ENCODE assay signal across 8 cellular contexts in genomic region chr7:7595451-7595850, GRCh38. TPM values are rescaled to one million over a fixed set of nuclear protein-coding genes. Genes with fewer than 3 reads are reported as not detected.
A peak's percentile ranks its signal among the peaks of the same experiment; 100 is the strongest.
DNase-seq lines count a peak whose midpoint lies in the region; ATAC-seq, FAIRE-seq and TF ChIP-seq lines count a peak whose summit lies in the region.

No MANE protein-coding gene starts in this region.

- no peak overlapping the region for H2BK5ac ChIP-seq in neuronal stem cell (ENCODE audit: low read length)

- no peaks in the 10 kb centered on the region for H3K79me2 ChIP-seq in MM.1S (ENCODE audit: low read length)
- H3K79me2 ChIP-seq in GM12878 (ENCODE audit: control insufficient read depth, insufficient read depth, low read length), result no peaks in the 10 kb centered on the region

- TF ChIP-seq CTCF in MM.1S (IDR thresholded peaks at IDR 0.05; ENCODE audit: low read length), result peak; percentile 36
- peak in 1 of 3 experiments; percentile 13; a peak in 1 of 6 replicates for TF ChIP-seq CTCF in GM12878 (IDR thresholded peaks at IDR 0.05 in 2 of 3, conservative IDR thresholded peaks at IDR 0.05 in 1 of 3; ENCODE audit: control insufficient read depth in 2 of 3, extremely low read depth in 1 of 3, insufficient read depth in 1 of 3, low read depth in 3 of 3, low read length in 3 of 3)

- no peak overlapping the region for H2AK5ac ChIP-seq in neuronal stem cell (ENCODE audit: low read depth, low read length)

- POLR2A ChIA-PET in GM12878 (lab: Charles Lee), result interaction anchor here (0.9 to 1.2 kb wide), 2 partner anchors 45 to 155 kb away, joined by 4 to 6 read pairs; partner anchors contain the start of gene UMAD1

- no peak overlapping the region for H2BK120ac ChIP-seq in neuronal stem cell (ENCODE audit: low read depth, low read length)

- H3K4me1 ChIP-seq in MM.1S (ENCODE audit: low read length), result no peaks in the 10 kb centered on the region
- H3K4me1 ChIP-seq in GM12878 (ENCODE audit: control insufficient read depth, insufficient read depth, low read length), result no peaks in the 10 kb centered on the region
- no peaks in the 10 kb centered on the region for H3K4me1 ChIP-seq in neuronal stem cell (ENCODE audit: control insufficient read depth in 2 of 2, insufficient read depth in 1 of 2, low read depth in 1 of 2, low read length in 2 of 2)

- H4K8ac ChIP-seq in neuronal stem cell (ENCODE audit: low read depth, low read length), result no peak overlapping the region

- H3K79me1 ChIP-seq in neuronal stem cell (ENCODE audit: low read depth, low read length), result no peaks in the 10 kb centered on the region

- H3K4me2 ChIP-seq in MM.1S (ENCODE audit: low read depth, low read length) (no peak overlapping the region), GM12878 (ENCODE audit: control insufficient read depth, insufficient read depth) (no peak overlapping the region), neuronal stem cell (ENCODE audit: insufficient read depth, low read length, poor library complexity, severe bottlenecking) (no peak overlapping the region)

- peak; percentile 29; the same call in 1 of the 2 replicates for TF ChIP-seq RAD21 in GM12878 (IDR thresholded peaks at IDR 0.05; ENCODE audit: insufficient read depth, low read depth, low read length)

- CTCF ChIA-PET in GM12878 (lab: Yijun Ruan, JAX), result interaction anchor here (0.9 to 3.8 kb wide), 14 partner anchors 9 to 700 kb away, joined by 3 to 28 read pairs (median 4); no protein-coding TSS in a partner anchor

- 100% methylated on average over 1 of the region's 1 CpG for WGBS in GM12878 (ENCODE audit: insufficient coverage, insufficient replicate concordance, low lambda C conversion rate, missing lambda C conversion rate)
- WGBS in neuronal stem cell (ENCODE audit: extremely low coverage in 2 of 2, insufficient read length in 2 of 2, insufficient replicate concordance in 1 of 2), 2 donors, result no CpG with 5 or more reads among the region's 1 CpG

- RAD21 ChIA-PET in GM12878 (lab: Charles Lee; ENCODE audit: unreplicated experiment), result interaction anchor here (1.0 to 1.9 kb wide), 8 partner anchors 10 to 621 kb away, joined by 3 to 12 read pairs (median 4); no protein-coding TSS in a partner anchor

- intact Hi-C loops in GM12878 (cut with micrococcal nuclease; ENCODE audit: unreplicated experiment), result loop anchor here (5.0 to 10.0 kb wide), 2 partner anchors 169 to 622 kb away; no protein-coding TSS in a partner anchor

- TF ChIP-seq POLR2A in GM12878 (IDR thresholded peaks at IDR 0.05; ENCODE audit: low read depth, low read length), result no peak

- 0 out of 2 replicates have a peak, but pooled peaks cover 8% of the 10 kb centered on the region for H3K36me3 ChIP-seq in MM.1S (replicated peaks; ENCODE audit: insufficient read depth, low read length)
- peaks cover 1 to 44% of the 10 kb centered on the region in 2 experiments for H3K36me3 ChIP-seq in GM12878 (ENCODE audit: control insufficient read depth in 2 of 2, insufficient read depth in 2 of 2, low read length in 1 of 2)
- peaks cover 5 to 87% of the 10 kb centered on the region in 2 donors for H3K36me3 ChIP-seq in neuronal stem cell (replicated peaks in 1 of 2; ENCODE audit: control insufficient read depth in 2 of 2, insufficient read depth in 2 of 2, low read length in 2 of 2)

- H3K27ac ChIP-seq in MM.1S (ENCODE audit: low read length) (no peak overlapping the region), GM12878 (ENCODE audit: control insufficient read depth, insufficient read depth) (no peak overlapping the region), neuronal stem cell (replicated peaks; ENCODE audit: low read length) (no peak overlapping the region)

- DNase-seq in COR-L47 (lab: John Stamatoyannopoulos, UW), result peak; percentile 14
- DNase-seq in MM.1S, result peak; percentile 35
- no peak for DNase-seq in GM12878 (ENCODE audit: low read depth, low spot score)
- DNase-seq in midbrain (lab: John Stamatoyannopoulos, UW), result peak; percentile 25
- DNase-seq in neuronal stem cell (ENCODE audit: low spot score), result no peak
- DNase-seq in anterior cingulate cortex (lab: John Stamatoyannopoulos, UW), result no peak

- no peaks in the 10 kb centered on the region for H3K9me2 ChIP-seq in MM.1S (replicated peaks; ENCODE audit: insufficient read depth, low read length)

- no peak for TF ChIP-seq EP300 in GM12878 (IDR thresholded peaks at IDR 0.05; ENCODE audit: borderline replicate concordance in 1 of 2, control insufficient read depth in 1 of 2, low read depth in 2 of 2, low read length in 2 of 2)

- H4K20me1 ChIP-seq in MM.1S (ENCODE audit: insufficient read depth, low read length) (no peaks in the 10 kb centered on the region), GM12878 (ENCODE audit: control insufficient read depth, insufficient read depth) (no peaks in the 10 kb centered on the region)

- no TSS peak for BruUV-seq in GM12878 (replicated peaks; lab: Mats Ljungman, UMichigan)

- H3K27me3 ChIP-seq in MM.1S (replicated peaks; ENCODE audit: insufficient read depth, low read length) (no peaks in the 10 kb centered on the region), GM12878 (replicated peaks in 1 of 2; ENCODE audit: control insufficient read depth in 2 of 2, insufficient read depth in 2 of 2, low read length in 1 of 2) (no peaks in the 10 kb centered on the region), neuronal stem cell (ENCODE audit: control insufficient read depth in 3 of 3, insufficient read depth in 3 of 3, low read depth in 1 of 3, low read length in 3 of 3) (no peaks in the 10 kb centered on the region)

- H3K18ac ChIP-seq in neuronal stem cell (ENCODE audit: low read length), result no peak overlapping the region

- H3K4me3 ChIP-seq in MM.1S (ENCODE audit: low read length), result no peak overlapping the region
- H3K4me3 ChIP-seq in GM12878, result no peak overlapping the region
- no peak overlapping the region for H3K4me3 ChIP-seq in neuronal stem cell (ENCODE audit: low read length in 2 of 2)

- H3K14ac ChIP-seq in neuronal stem cell (ENCODE audit: low read length), result no peak overlapping the region

- no peak overlapping the region for H4K91ac ChIP-seq in neuronal stem cell (ENCODE audit: low read depth, low read length, poor library complexity)

- FAIRE-seq in GM12878 (lab: Jason Lieb, UNC), result no peak

- H2AFZ ChIP-seq in MM.1S (ENCODE audit: low read length) (no peak overlapping the region), GM12878 (ENCODE audit: control insufficient read depth, low read depth, low read length) (no peak overlapping the region), neuronal stem cell (ENCODE audit: low read length) (no peak overlapping the region)

- SMC1A ChIA-PET in GM12878 (lab: Charles Lee; ENCODE audit: uncharacterized antibody, unreplicated experiment), result interaction anchor here (0.8 to 2.9 kb wide), 15 partner anchors 11 to 622 kb away, joined by 3 to 18 read pairs (median 4); no protein-coding TSS in a partner anchor

- no peak overlapping the region for H2BK12ac ChIP-seq in neuronal stem cell (ENCODE audit: low read length)

- H3K4ac ChIP-seq in neuronal stem cell (ENCODE audit: low read length), result no peak overlapping the region

- no peak overlapping the region for H3K23ac ChIP-seq in neuronal stem cell (ENCODE audit: low read depth, low read length, poor library complexity)

- H3K9me3 ChIP-seq in MM.1S (replicated peaks; ENCODE audit: insufficient read depth, low read length), result no peaks in the 10 kb centered on the region
- H3K9me3 ChIP-seq in GM12878 (replicated peaks; ENCODE audit: control insufficient read depth, insufficient read depth, low read length), result no peaks in the 10 kb centered on the region; the same call in 1 of the 3 replicates
- peaks cover 4 to 19% of the 10 kb centered on the region in 2 donors for H3K9me3 ChIP-seq in neuronal stem cell (replicated peaks in 1 of 2; ENCODE audit: control insufficient read depth in 2 of 2, insufficient read depth in 1 of 2, low read depth in 1 of 2, low read length in 2 of 2)

- ATAC-seq in GM12878 (peak; percentile 60), HG03565 (IDR thresholded peaks at IDR 0.05; ENCODE audit: unreplicated experiment) (no peak), HG03442 (IDR thresholded peaks at IDR 0.05; ENCODE audit: unreplicated experiment) (no peak)

- no peaks in the 10 kb centered on the region for H3F3A ChIP-seq in MM.1S (ENCODE audit: insufficient read depth, low read length)

- H2BK15ac ChIP-seq in neuronal stem cell (ENCODE audit: low read length), result no peak overlapping the region

- in situ Hi-C loops in GM12878 (cut with MboI), result loop anchor here (25.0 kb wide), 1 partner anchor 617 kb away; no protein-coding TSS in a partner anchor

- H3K9ac ChIP-seq in MM.1S (ENCODE audit: low read length), result no peak overlapping the region
- no peak overlapping the region for H3K9ac ChIP-seq in GM12878 (ENCODE audit: control insufficient read depth, insufficient read depth, low read length)
- no peak overlapping the region for H3K9ac ChIP-seq in neuronal stem cell (ENCODE audit: low read depth, low read length, poor library complexity)

RNA-seq across cellular contexts. Expression of gene MIOS, which starts 28.8 kb away (rescaled TPM):
- 430 and 456 TPM in 2 replicates for total RNA-seq in GM12878 (2013; cell fraction: nucleolus; rRNA removed)
- total RNA-seq in GM12878 (2014; rRNA removed) (59.7 and 66.3 TPM in 2 replicates), GM12878 (2014; rRNA removed; fragmentation: Illumina TruSeq; extraction: Trizol) (57.4 and 60.5 TPM in 2 replicates), GM12878 (2021) (54.7 and 56.8 TPM in 2 replicates)
- polyA plus RNA-seq in GM12878 (2011; ENCODE audit: low read depth), result 34.6 TPM
- polyA plus RNA-seq in GM12878 (2011; rRNA removed) (94.9 and 153 TPM in 2 replicates), GM12878 (2014; fragmentation: Illumina TruSeq; extraction: Trizol) (41.7 and 59.1 TPM in 2 replicates), GM12878 (2014; fragmentation: Nextera tagmentation; extraction: Ambion mirVana) (10 to 100 TPM; 13.1 to 18.7 TPM), GM12878 (2014; rRNA removed) (32.6 and 44.7 TPM in 2 replicates), GM12878 (2016; fragmentation: Nextera tagmentation; extraction: Ambion mirVana) (10 to 100 TPM; 52.5 to 55.8 TPM)
- 40.6 and 45.4 TPM in 2 replicates for polyA plus RNA-seq in GM12878 (2011; cell fraction: cytosol; rRNA removed)
- 67.2 and 74.7 TPM in 2 replicates for polyA plus RNA-seq in GM12878 (2011; cell fraction: nucleus; rRNA removed)
- 31.3 and 46.9 TPM in 2 replicates for polyA plus RNA-seq in GM12878 (2012)
- 121 and 193 TPM in 2 replicates for polyA minus RNA-seq in GM12878 (2011; rRNA and poly(A)+ RNA removed)
- 36.8 and 39.8 TPM in 2 replicates for polyA minus RNA-seq in GM12878 (2011; cell fraction: cytosol; rRNA and poly(A)+ RNA removed)
- polyA minus RNA-seq in GM12878 (2011; cell fraction: nucleus; rRNA and poly(A)+ RNA removed), result 174 and 202 TPM in 2 replicates
- 19.1 TPM for polyA plus RNA-seq in neuronal stem cell (2013, experiment 1 of 2)
- 18.3 TPM for polyA plus RNA-seq in neuronal stem cell (2013, experiment 2 of 2)

RNA-seq across cellular contexts. Expression of gene UMAD1, which starts 45.1 kb away (rescaled TPM):
- 25.8 and 26.1 TPM in 2 replicates for total RNA-seq in GM12878 (2013; cell fraction: nucleolus; rRNA removed)
- total RNA-seq in GM12878 (2014; rRNA removed) (8.2 and 9.4 TPM in 2 replicates), GM12878 (2014; rRNA removed; fragmentation: Illumina TruSeq; extraction: Trizol) (7.9 and 8.9 TPM in 2 replicates), GM12878 (2021) (8.4 and 10.0 TPM in 2 replicates)
- polyA plus RNA-seq in GM12878 (2011; ENCODE audit: low read depth), result 6.0 TPM
- polyA plus RNA-seq in GM12878 (2011; rRNA removed) (28.6 and 43.2 TPM in 2 replicates), GM12878 (2014; fragmentation: Illumina TruSeq; extraction: Trizol) (9.8 and 13.8 TPM in 2 replicates), GM12878 (2014; fragmentation: Nextera tagmentation; extraction: Ambion mirVana) (1 to 10 TPM; 8.7 to 8.8 TPM), GM12878 (2014; rRNA removed) (6.0 and 6.7 TPM in 2 replicates), GM12878 (2016; fragmentation: Nextera tagmentation; extraction: Ambion mirVana) (10 to 100 TPM; 13.8 to 14.0 TPM)
- 13.1 and 16.0 TPM in 2 replicates for polyA plus RNA-seq in GM12878 (2011; cell fraction: cytosol; rRNA removed)
- polyA plus RNA-seq in GM12878 (2011; cell fraction: nucleus; rRNA removed), result 14.8 and 15.5 TPM in 2 replicates
- polyA plus RNA-seq in GM12878 (2012), result 6.1 and 10.5 TPM in 2 replicates
- 17.2 and 20.9 TPM in 2 replicates for polyA minus RNA-seq in GM12878 (2011; rRNA and poly(A)+ RNA removed)
- polyA minus RNA-seq in GM12878 (2011; cell fraction: cytosol; rRNA and poly(A)+ RNA removed), result 5.6 and 5.8 TPM in 2 replicates
- polyA minus RNA-seq in GM12878 (2011; cell fraction: nucleus; rRNA and poly(A)+ RNA removed), result 9.7 and 21.0 TPM in 2 replicates
- 16.2 TPM for polyA plus RNA-seq in neuronal stem cell (2013, experiment 1 of 2)
- 18.5 TPM for polyA plus RNA-seq in neuronal stem cell (2013, experiment 2 of 2)

RNA-seq across cellular contexts. Expression of gene COL28A1, which starts 59.8 kb away (rescaled TPM):
- 0.56 and 0.67 TPM in 2 replicates for total RNA-seq in GM12878 (2013; cell fraction: nucleolus; rRNA removed)
- total RNA-seq in GM12878 (2014; rRNA removed) (not detected in 2 replicates), GM12878 (2014; rRNA removed; fragmentation: Illumina TruSeq; extraction: Trizol) (0.05 TPM in 1 of 2 replicates, not detected in the other), GM12878 (2021) (not detected in 2 replicates)
- polyA plus RNA-seq in GM12878 (2011; ENCODE audit: low read depth), result not detected
- polyA plus RNA-seq in GM12878 (2011; rRNA removed) (0.05 and 0.06 TPM in 2 replicates), GM12878 (2014; fragmentation: Illumina TruSeq; extraction: Trizol) (not detected in 2 replicates), GM12878 (2014; fragmentation: Nextera tagmentation; extraction: Ambion mirVana) (not detected), GM12878 (2014; rRNA removed) (0.22 TPM in 1 of 2 replicates, not detected in the other), GM12878 (2016; fragmentation: Nextera tagmentation; extraction: Ambion mirVana) (not detected)
- polyA plus RNA-seq in GM12878 (2011; cell fraction: cytosol; rRNA removed), result 0.03 and 0.05 TPM in 2 replicates
- polyA plus RNA-seq in GM12878 (2011; cell fraction: nucleus; rRNA removed), result 0.36 and 0.41 TPM in 2 replicates
- polyA plus RNA-seq in GM12878 (2012), result 0.06 and 0.08 TPM in 2 replicates
- 0.15 TPM in 2 replicates for polyA minus RNA-seq in GM12878 (2011; rRNA and poly(A)+ RNA removed)
- polyA minus RNA-seq in GM12878 (2011; cell fraction: cytosol; rRNA and poly(A)+ RNA removed), result not detected in 2 replicates
- polyA minus RNA-seq in GM12878 (2011; cell fraction: nucleus; rRNA and poly(A)+ RNA removed), result 0.24 and 0.38 TPM in 2 replicates
- 0.25 TPM for polyA plus RNA-seq in neuronal stem cell (2013, experiment 1 of 2)
- polyA plus RNA-seq in neuronal stem cell (2013, experiment 2 of 2), result 0.28 TPM

Comparison
In these comparisons a context has a peak if more than half of its experiments do, and no peak if none do; other contexts are left out.
1. DNase-seq: peak in COR-L47 (single experiment), MM.1S (single experiment) and midbrain (single experiment); none in GM12878 (single experiment), neuronal stem cell (single experiment) and anterior cingulate cortex (0 of 58).